ENCODE assay signal across 15 cellular contexts in genomic region chr3:85760342-85760741, GRCh38.
DNase-seq lines count a peak whose midpoint lies in the region; ATAC-seq, FAIRE-seq and TF ChIP-seq lines count a peak whose summit lies in the region.
"Had no signal": no experiment of that assay in that cellular context is flagged by ENCODE, and none has a peak within 500 bp of the region (broad histone marks: within the 10 kb centered on the region; RNA-seq: fewer than 3 reads in every experiment).

No MANE protein-coding gene starts in this region.

- H4K20me1 ChIP-seq in HepG2 (ENCODE audit: insufficient read depth, low read length), result no peaks in the 10 kb centered on the region
- H4K20me1 ChIP-seq: BLaER1 treated with 17β-estradiol and CSF1 and Interleukin-3, amounts not matched to agents 10 nM and 100 nM had no signal

- BruUV-seq in HepG2 (replicated peaks; lab: Mats Ljungman, UMichigan), result no TSS peak

- H3K9me3 ChIP-seq in HepG2 (ENCODE audit: low read length) (no peaks in the 10 kb centered on the region), right lobe of liver (no peaks in the 10 kb centered on the region), mucosa of descending colon (no peaks in the 10 kb centered on the region)

- FAIRE-seq in HepG2 (lab: Jason Lieb, UNC), result no peak
- FAIRE-seq: GM12878 had no signal

- H3K4me1 ChIP-seq in HepG2 (ENCODE audit: insufficient read depth, low read length) (no peaks in the 10 kb centered on the region), right lobe of liver (no peaks in the 10 kb centered on the region), mucosa of descending colon (ENCODE audit: low read depth) (no peaks in the 10 kb centered on the region)

- no peak for ATAC-seq in HepG2
- no peak for ATAC-seq in right lobe of liver
- no peak for ATAC-seq in mucosa of descending colon
- ATAC-seq: GM12878, GM23338 had no signal

- peak; percentile 10 for DNase-seq in HepG2 (ENCODE audit: low spot score)
- DNase-seq in right lobe of liver, result no peak
- DNase-seq in RWPE1 (ENCODE audit: low spot score), result peak; percentile 3
- peak; percentile 41 for DNase-seq in epithelial cell of esophagus (ENCODE audit: low read depth)
- DNase-seq in DMS79 treated with DMSO at 0.1 percent for 48 hours (lab: John Stamatoyannopoulos, UW), result no peak
- DNase-seq in mucosa of descending colon, result no peak
- DNase-seq in epidermal melanocyte (ENCODE audit: insufficient read length, low spot score), result no peak
- DNase-seq: 8988T; ACHN; CD4-positive, CD25-positive, alpha-beta regulatory T cell; DMS53; H7 had no signal

- in situ Hi-C loops in HepG2 (cut with HindIII; ENCODE audit: extremely low pct_ligation_motif_present, low pct_unique_long_range_greater_than_20kb), result no loop called here

- no peak for TF ChIP-seq EP300 in HepG2 (IDR thresholded peaks at IDR 0.05; ENCODE audit: low read depth in 2 of 2, low read length in 2 of 2)
- no peak for TF ChIP-seq EP300 in HepG2 (CRISPR knock-in tag; IDR thresholded peaks at IDR 0.05; ENCODE audit: borderline replicate concordance)

- intact Hi-C loops in HepG2 (cut with micrococcal nuclease; ENCODE audit: unreplicated experiment) (no loop called here), right lobe of liver (cut with DNase I) (no loop called here), mucosa of descending colon (cut with DNase I, micrococcal nuclease) (no loop called here)

- H3K4me2 ChIP-seq in HepG2 (ENCODE audit: low read depth, low read length), result no peak overlapping the region
- H3K4me2 ChIP-seq: BLaER1 treated with 17β-estradiol and CSF1 and Interleukin-3, amounts not matched to agents 10 nM and 100 nM; GM23338 had no signal

- H3K4me3 ChIP-seq in HepG2 (replicated peaks in 1 of 3; ENCODE audit: insufficient read depth in 1 of 3, low read depth in 2 of 3, low read length in 3 of 3) (no peak overlapping the region), right lobe of liver (no peak overlapping the region), epithelial cell of esophagus (ENCODE audit: low read length) (no peak overlapping the region), mucosa of descending colon (no peak overlapping the region)
- H3K4me3 ChIP-seq: BLaER1 treated with 17β-estradiol and CSF1 and Interleukin-3, amounts not matched to agents 10 nM and 100 nM; GM12878; GM23338 had no signal

- H3K36me3 ChIP-seq in HepG2 (replicated peaks in 1 of 2; ENCODE audit: control insufficient read depth in 1 of 2, insufficient read depth in 2 of 2, low read length in 2 of 2), result no peaks in the 10 kb centered on the region
- H3K36me3 ChIP-seq in right lobe of liver, result no peaks in the 10 kb centered on the region
- no peaks in the 10 kb centered on the region for H3K36me3 ChIP-seq in mucosa of descending colon (ENCODE audit: low read depth)
- H3K36me3 ChIP-seq: BLaER1 treated with 17β-estradiol and CSF1 and Interleukin-3, amounts not matched to agents 10 nM and 100 nM had no signal

- no peak overlapping the region for H3K27ac ChIP-seq in HepG2 (ENCODE audit: extremely low read length, insufficient read depth, low read length)
- no peak overlapping the region for H3K27ac ChIP-seq in right lobe of liver
- H3K27ac ChIP-seq in RWPE1, result no peak overlapping the region
- H3K27ac ChIP-seq: BLaER1 treated with 17β-estradiol and CSF1 and Interleukin-3, amounts not matched to agents 10 nM and 100 nM had no signal

- H3K79me2 ChIP-seq in HepG2 (ENCODE audit: insufficient read depth, low read length), result no peaks in the 10 kb centered on the region

- TF ChIP-seq CTCF in HepG2 (CRISPR knock-in tag; IDR thresholded peaks at IDR 0.05) (no peak), right lobe of liver (IDR thresholded peaks at IDR 0.05) (no peak), RWPE1 (conservative IDR thresholded peaks at IDR 0.05; ENCODE audit: low read depth) (no peak), epithelial cell of esophagus (IDR thresholded peaks at IDR 0.05; ENCODE audit: insufficient read depth, low read depth, low read length, missing control alignments) (no peak), mucosa of descending colon (IDR thresholded peaks at IDR 0.05) (no peak)

- 3% methylated on average over 3 of the region's 3 CpGs for WGBS in HepG2 (ENCODE audit: low lambda C conversion rate)
- 37% methylated on average over 3 of the region's 3 CpGs for WGBS in right lobe of liver (ENCODE audit: insufficient coverage, low coverage, low lambda C conversion rate, missing lambda C conversion rate)

- no peaks in the 10 kb centered on the region for H3K27me3 ChIP-seq in HepG2 (ENCODE audit: control insufficient read depth in 1 of 2, insufficient read depth in 2 of 2, low read length in 2 of 2)
- H3K27me3 ChIP-seq in right lobe of liver, result no peaks in the 10 kb centered on the region
- H3K27me3 ChIP-seq: BLaER1 treated with 17β-estradiol and CSF1 and Interleukin-3, amounts not matched to agents 10 nM and 100 nM had no signal

- TF ChIP-seq RAD21 in HepG2 (CRISPR knock-in tag; IDR thresholded peaks at IDR 0.05), result no peak

- TF ChIP-seq POLR2A in HepG2 (IDR thresholded peaks at IDR 0.05; ENCODE audit: insufficient read depth in 1 of 2, low read depth in 2 of 2, low read length in 2 of 2) (no peak), right lobe of liver (IDR thresholded peaks at IDR 0.05) (no peak)

- POLR2A ChIA-PET in HepG2 (lab: Yijun Ruan, JAX) (no interaction called here), RWPE1 (lab: Yijun Ruan, JAX; ENCODE audit: low non-redundant PET) (no interaction called here)

- CTCF ChIA-PET in HepG2 (lab: Yijun Ruan, JAX; ENCODE audit: low intra/inter-chr PET ratio, low total read pairs), result no interaction called here
- CTCF ChIA-PET in RWPE1 (lab: Yijun Ruan, JAX), result no interaction called here

- H2AFZ ChIP-seq in HepG2 (ENCODE audit: low read length), result no peak overlapping the region
- H2AFZ ChIP-seq: GM23338 had no signal

- H3K9ac ChIP-seq in HepG2 (ENCODE audit: insufficient read depth, low read depth, low read length), result no peak overlapping the region
- H3K9ac ChIP-seq: BLaER1 treated with 17β-estradiol and CSF1 and Interleukin-3, amounts not matched to agents 10 nM and 100 nM had no signal

TF ChIP-seq in HepG2, 621 proteins besides CTCF, POLR2A, EP300 and RAD21 (continues in another document):
- TF ChIP-seq ZXDC (CRISPR knock-in tag; IDR thresholded peaks at IDR 0.05), result no peak
- no peak for TF ChIP-seq MAFG (CRISPR knock-in tag; IDR thresholded peaks at IDR 0.05)
- TF ChIP-seq JUNB (CRISPR knock-in tag; IDR thresholded peaks at IDR 0.05; ENCODE audit: borderline replicate concordance), result no peak
- TF ChIP-seq PRDM15 (CRISPR knock-in tag; IDR thresholded peaks at IDR 0.05), result no peak

Comparison
In these comparisons a context has a peak if more than half of its experiments do, and no peak if none do; other contexts are left out.
1. DNase-seq: peak in HepG2 (single experiment), RWPE1 (single experiment) and epithelial cell of esophagus (single experiment); none in right lobe of liver (0 of 3), DMS79 treated with DMSO at 0.1 percent for 48 hours (single experiment), mucosa of descending colon (0 of 3) and epidermal melanocyte (single experiment).